Comparison of ENCODE assay signal across 1 cellular context in the genomic region with DNA sequence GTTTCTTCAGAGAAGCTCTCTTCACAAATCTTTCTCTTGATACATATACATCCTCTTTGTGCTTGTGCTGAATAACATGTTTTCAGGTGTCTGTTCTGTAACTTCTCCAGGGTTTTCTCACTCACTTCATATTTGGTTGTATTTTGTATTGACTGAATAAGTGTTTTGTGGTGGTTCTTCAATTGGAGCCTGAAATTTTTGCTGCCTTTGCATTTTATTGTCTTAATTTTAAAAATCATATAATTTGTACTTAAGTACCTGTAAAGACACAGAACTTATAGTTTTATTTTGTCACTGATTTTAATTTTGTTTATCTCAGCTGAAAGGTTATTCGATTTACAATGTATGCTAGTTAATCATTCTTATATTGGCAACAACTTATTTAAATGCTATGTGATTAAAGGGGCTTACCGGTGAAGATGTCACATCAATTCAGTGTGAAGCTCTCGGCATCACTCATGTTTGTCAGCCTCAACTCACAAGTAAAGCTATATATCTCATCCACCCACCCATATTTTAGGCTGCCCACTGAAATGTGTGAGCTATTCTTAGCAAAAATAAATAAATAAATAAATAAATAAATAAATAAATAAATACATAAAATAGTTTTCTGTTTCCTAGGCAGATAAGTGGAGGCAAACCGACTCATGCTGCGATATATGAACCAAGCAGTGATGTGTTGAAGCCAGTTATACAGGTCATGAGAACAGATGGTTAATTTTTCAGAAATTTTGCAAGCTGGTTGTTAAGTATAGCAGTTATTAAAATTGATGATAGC.
A peak's percentile ranks its signal among the peaks of the same experiment; 100 is the strongest.
TF ChIP-seq lines count a peak whose summit lies in the region.

No MANE protein-coding gene starts in this region.

TF ChIP-seq in HEK293, 187 proteins besides CTCF, POLR2A, EP300 and RAD21 (continued from another document):
- TF ChIP-seq ZBTB44 (tag by site-specific recombination; IDR thresholded peaks at IDR 0.05) = no peak
- no peak for TF ChIP-seq ZFP3 (tag by site-specific recombination; IDR thresholded peaks at IDR 0.05; ENCODE audit: low read depth)
- no peak for TF ChIP-seq SP7 (tag by site-specific recombination; IDR thresholded peaks at IDR 0.05)
- TF ChIP-seq ZNF266 (tag by site-specific recombination; IDR thresholded peaks at IDR 0.05; ENCODE audit: low read depth) = no peak
- peak; percentile 55 for TF ChIP-seq ZNF426 (tag by site-specific recombination; IDR thresholded peaks at IDR 0.05)
- no peak for TF ChIP-seq ZNF624 (tag by site-specific recombination; IDR thresholded peaks at IDR 0.05)
- TF ChIP-seq OSR2 (tag by site-specific recombination; IDR thresholded peaks at IDR 0.05) = no peak
- TF ChIP-seq ZNF555 (tag by site-specific recombination; conservative IDR thresholded peaks at IDR 0.05) = peak; percentile 49
- TF ChIP-seq ZNF561 (tag by site-specific recombination; IDR thresholded peaks at IDR 0.05; ENCODE audit: borderline replicate concordance) = no peak
- no peak for TF ChIP-seq ZFP41 (tag by site-specific recombination; IDR thresholded peaks at IDR 0.05; ENCODE audit: borderline replicate concordance)
- no peak for TF ChIP-seq ZNF521 (tag by site-specific recombination; IDR thresholded peaks at IDR 0.05)
- peak; percentile 28; the same call in 1 of the 2 replicates for TF ChIP-seq ZNF623 (tag by site-specific recombination; IDR thresholded peaks at IDR 0.05)
- TF ChIP-seq ZNF473 (tag by site-specific recombination; IDR thresholded peaks at IDR 0.05) = no peak
- TF ChIP-seq ZNF311 (tag by site-specific recombination; IDR thresholded peaks at IDR 0.05; ENCODE audit: borderline replicate concordance) = no peak
- TF ChIP-seq ZNF518A (tag by site-specific recombination; conservative IDR thresholded peaks at IDR 0.05; ENCODE audit: low read depth) = peak; percentile 70; the same call in 1 of the 2 replicates
- no peak for TF ChIP-seq KLF16 (tag by site-specific recombination; IDR thresholded peaks at IDR 0.05)
- peak; percentile 34; the same call in 1 of the 2 replicates for TF ChIP-seq ZBTB8A (tag by site-specific recombination; IDR thresholded peaks at IDR 0.05)
- no peak for TF ChIP-seq ZNF404 (tag by site-specific recombination; IDR thresholded peaks at IDR 0.05)
- TF ChIP-seq ZNF394 (tag by site-specific recombination; IDR thresholded peaks at IDR 0.05; ENCODE audit: borderline replicate concordance) = peak; percentile 62; the same call in 1 of the 2 replicates
- TF ChIP-seq, protein P1, sequence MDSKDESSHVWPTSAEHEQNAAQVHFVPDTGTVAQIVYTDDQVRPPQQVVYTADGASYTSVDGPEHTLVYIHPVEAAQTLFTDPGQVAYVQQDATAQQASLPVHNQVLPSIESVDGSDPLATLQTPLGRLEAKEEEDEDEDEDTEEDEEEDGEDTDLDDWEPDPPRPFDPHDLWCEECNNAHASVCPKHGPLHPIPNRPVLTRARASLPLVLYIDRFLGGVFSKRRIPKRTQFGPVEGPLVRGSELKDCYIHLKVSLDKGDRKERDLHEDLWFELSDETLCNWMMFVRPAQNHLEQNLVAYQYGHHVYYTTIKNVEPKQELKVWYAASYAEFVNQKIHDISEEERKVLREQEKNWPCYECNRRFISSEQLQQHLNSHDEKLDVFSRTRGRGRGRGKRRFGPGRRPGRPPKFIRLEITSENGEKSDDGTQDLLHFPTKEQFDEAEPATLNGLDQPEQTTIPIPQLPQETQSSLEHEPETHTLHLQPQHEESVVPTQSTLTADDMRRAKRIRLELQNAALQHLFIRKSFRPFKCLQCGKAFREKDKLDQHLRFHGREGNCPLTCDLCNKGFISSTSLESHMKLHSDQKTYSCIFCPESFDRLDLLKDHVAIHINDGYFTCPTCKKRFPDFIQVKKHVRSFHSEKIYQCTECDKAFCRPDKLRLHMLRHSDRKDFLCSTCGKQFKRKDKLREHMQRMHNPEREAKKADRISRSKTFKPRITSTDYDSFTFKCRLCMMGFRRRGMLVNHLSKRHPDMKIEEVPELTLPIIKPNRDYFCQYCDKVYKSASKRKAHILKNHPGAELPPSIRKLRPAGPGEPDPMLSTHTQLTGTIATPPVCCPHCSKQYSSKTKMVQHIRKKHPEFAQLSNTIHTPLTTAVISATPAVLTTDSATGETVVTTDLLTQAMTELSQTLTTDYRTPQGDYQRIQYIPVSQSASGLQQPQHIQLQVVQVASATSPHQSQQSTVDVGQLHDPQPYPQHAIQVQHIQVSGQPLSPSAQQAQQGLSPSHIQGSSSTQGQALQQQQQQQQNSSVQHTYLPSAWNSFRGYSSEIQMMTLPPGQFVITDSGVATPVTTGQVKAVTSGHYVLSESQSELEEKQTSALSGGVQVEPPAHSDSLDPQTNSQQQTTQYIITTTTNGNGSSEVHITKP (tag by site-specific recombination; IDR thresholded peaks at IDR 0.05) = no peak
- no peak for TF ChIP-seq EGR2 (tag by site-specific recombination; IDR thresholded peaks at IDR 0.05; ENCODE audit: low read depth)
- TF ChIP-seq ZBTB20 (tag by site-specific recombination; IDR thresholded peaks at IDR 0.05) = no peak
- TF ChIP-seq ZNF530 (tag by site-specific recombination; IDR thresholded peaks at IDR 0.05; ENCODE audit: low read depth) = no peak
- TF ChIP-seq, protein P2, sequence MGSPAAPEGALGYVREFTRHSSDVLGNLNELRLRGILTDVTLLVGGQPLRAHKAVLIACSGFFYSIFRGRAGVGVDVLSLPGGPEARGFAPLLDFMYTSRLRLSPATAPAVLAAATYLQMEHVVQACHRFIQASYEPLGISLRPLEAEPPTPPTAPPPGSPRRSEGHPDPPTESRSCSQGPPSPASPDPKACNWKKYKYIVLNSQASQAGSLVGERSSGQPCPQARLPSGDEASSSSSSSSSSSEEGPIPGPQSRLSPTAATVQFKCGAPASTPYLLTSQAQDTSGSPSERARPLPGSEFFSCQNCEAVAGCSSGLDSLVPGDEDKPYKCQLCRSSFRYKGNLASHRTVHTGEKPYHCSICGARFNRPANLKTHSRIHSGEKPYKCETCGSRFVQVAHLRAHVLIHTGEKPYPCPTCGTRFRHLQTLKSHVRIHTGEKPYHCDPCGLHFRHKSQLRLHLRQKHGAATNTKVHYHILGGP (tag by site-specific recombination; IDR thresholded peaks at IDR 0.05) = no peak
- TF ChIP-seq ZNF223 (tag by site-specific recombination; IDR thresholded peaks at IDR 0.05) = no peak
- no peak for TF ChIP-seq ZNF677 (tag by site-specific recombination; IDR thresholded peaks at IDR 0.05)
TF ChIP-seq in HEK293: peak in this region for 10.
